8 cellular contexts compared by ENCODE assay signal in genomic region chr1:149792502-149792901, GRCh38. TPM values are rescaled to one million over a fixed set of nuclear protein-coding genes. Genes with fewer than 3 reads are reported as not detected.
A peak's percentile ranks its signal among the peaks of the same experiment; 100 is the strongest.
DNase-seq lines count a peak whose midpoint lies in the region; ATAC-seq and TF ChIP-seq lines count a peak whose summit lies in the region.
"Not testable (repeated sequence)": the region's sequence is repeated elsewhere in the genome, so short reads cannot be mapped to it uniquely, and the experiment has no call there.

No MANE protein-coding gene starts in this region.

- not testable (repeated sequence) for H3K36me3 Mint-ChIP-seq in HFFc6 (ENCODE audit: low read depth); T-helper 2 cell treated with Interferon-gamma antibody and Interleukin-4, amounts not matched to agents 5 μg/mL and 100 μg/mL, for 36 hours (ENCODE audit: low read depth)

- not testable (repeated sequence) for H3K27me3 Mint-ChIP-seq in HFFc6 (ENCODE audit: insufficient read depth); T-helper 2 cell treated with Interferon-gamma antibody and Interleukin-4, amounts not matched to agents 5 μg/mL and 100 μg/mL, for 36 hours (ENCODE audit: low read depth)

- H3K27ac ChIP-seq in angular gyrus (ENCODE audit: low read depth, low read length) (peak overlapping the region; percentile 30), thymus (ENCODE audit: low read depth) (peak overlapping the region; percentile 88)

- not testable (repeated sequence) for H3K27ac Mint-ChIP-seq in HFFc6
- peak overlapping the region; percentile 99 for H3K27ac Mint-ChIP-seq in T-helper 2 cell treated with Interferon-gamma antibody and Interleukin-4, amounts not matched to agents 5 μg/mL and 100 μg/mL, for 36 hours

- H3K4me1 ChIP-seq in thymus (ENCODE audit: control insufficient read depth, insufficient read depth, low read length): not testable (repeated sequence)

- not testable (repeated sequence) for H3K4me1 Mint-ChIP-seq in HFFc6 (ENCODE audit: low read depth); T-helper 2 cell treated with Interferon-gamma antibody and Interleukin-4, amounts not matched to agents 5 μg/mL and 100 μg/mL, for 36 hours (ENCODE audit: low read depth)

- not testable (repeated sequence) for H3K9me3 ChIP-seq in MG63; thymus (ENCODE audit: control insufficient read depth)

- WGBS in thymus: under 1% methylated on average over 21 of the region's 36 CpGs

- intact Hi-C loops in cardiac septum (cut with DNase I): not testable (repeated sequence)

- TF ChIP-seq CTCF in HFFc6 (IDR thresholded peaks at IDR 0.05): peak; percentile 69
- not testable (repeated sequence) for TF ChIP-seq CTCF in omental fat pad (IDR thresholded peaks at IDR 0.05)

- H3K4me3 ChIP-seq in GM08714 (ENCODE audit: low read length) (peak overlapping the region; percentile 39; the same call in 1 of the 2 replicates), MG63 (peak overlapping the region; percentile 56), thymus (ENCODE audit: low read length) (peak overlapping the region; percentile 44)

- peak overlapping the region; percentile 91 for H3K4me3 Mint-ChIP-seq in HFFc6
- H3K4me3 Mint-ChIP-seq in T-helper 2 cell treated with Interferon-gamma antibody and Interleukin-4, amounts not matched to agents 5 μg/mL and 100 μg/mL, for 36 hours: peak overlapping the region; percentile 100

- DNase-seq in HFFc6; omental fat pad (ENCODE audit: low spot score): not testable (repeated sequence)
- DNase-seq in MG63 (peak; percentile 54), cardiac septum (ENCODE audit: low spot score) (peak; percentile 77)
- peak; percentile 60 for DNase-seq in T-helper 2 cell treated with Interferon-gamma antibody and Interleukin-4, amounts not matched to agents 5 μg/mL and 100 μg/mL, for 36 hours (ENCODE audit: low spot score)

- peak; percentile 97 for ATAC-seq in omental fat pad (ENCODE audit: low FRiP score)

- not testable (repeated sequence) for H3K9me3 Mint-ChIP-seq in HFFc6; T-helper 2 cell treated with Interferon-gamma antibody and Interleukin-4, amounts not matched to agents 5 μg/mL and 100 μg/mL, for 36 hours

- H3K36me3 ChIP-seq in MG63; thymus (ENCODE audit: control insufficient read depth, insufficient read depth): not testable (repeated sequence)

- H3K27me3 ChIP-seq in MG63; thymus (ENCODE audit: control insufficient read depth, insufficient read depth): not testable (repeated sequence)

RNA-seq across cellular contexts. Expression of gene FCGR1A, which starts 10.0 kb away (rescaled TPM):
- not detected for total RNA-seq in HFFc6 (2021; fragmentation: NEBNext Ultra II Directional; extraction: Animal tissue kit (Norgen Biotek cat#: 25700))
- total RNA-seq in MG63 (2014; rRNA removed; shearing (Covaris generic); ENCODE audit: low replicate concordance): not detected in 2 replicates
- total RNA-seq in cardiac septum (8.1 TPM), omental fat pad (10 to 100 TPM in 2 of 4 donors, 1 to 10 TPM in 2; 2.5 to 63.8 (median 12.2) TPM)
- 27.7 TPM for polyA plus RNA-seq in thymus
